14 cellular contexts compared by ENCODE assay signal in the genomic region with DNA sequence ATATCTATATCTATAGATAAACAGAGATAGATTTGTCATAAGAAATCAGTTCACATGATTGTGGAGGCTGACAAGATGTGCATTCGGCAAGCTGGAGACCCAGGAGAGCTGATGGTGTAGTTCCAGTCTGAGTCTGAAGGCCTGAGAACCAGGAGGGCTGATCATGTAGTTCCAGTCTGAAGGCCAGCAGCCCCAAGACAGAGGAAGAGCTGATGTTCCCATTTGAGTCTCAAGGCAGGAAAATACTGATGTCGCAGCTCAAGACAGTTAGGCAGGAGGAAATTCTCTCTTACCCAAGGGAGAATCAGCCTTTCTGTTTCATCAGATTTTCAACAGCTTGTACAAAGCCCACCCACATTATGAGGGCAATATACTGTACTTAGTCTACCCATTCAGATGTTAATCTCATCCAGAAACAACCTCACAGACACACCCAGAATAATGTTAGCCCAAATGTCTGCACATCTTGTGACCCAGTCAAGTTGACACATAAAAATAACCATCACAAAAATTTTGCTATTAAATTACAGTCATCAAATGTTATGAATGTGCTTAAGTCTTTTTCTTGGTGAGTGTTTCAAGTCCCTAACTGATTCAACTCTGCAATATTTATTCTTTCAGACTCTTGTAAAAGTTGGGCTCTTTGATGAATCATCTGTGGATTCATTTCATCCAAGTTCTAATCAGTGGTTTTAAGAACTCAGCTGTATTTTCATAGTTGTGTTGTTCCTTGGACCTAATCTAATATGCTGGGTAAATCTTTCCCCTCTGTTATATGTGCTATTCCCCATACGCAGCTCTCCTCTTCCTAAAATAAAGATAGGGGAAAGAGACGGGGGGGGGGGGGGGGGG. TPM values are rescaled to one million over a fixed set of nuclear protein-coding genes. Genes with fewer than 3 reads are reported as not detected.
DNase-seq lines count a peak whose midpoint lies in the region; ATAC-seq and TF ChIP-seq lines count a peak whose summit lies in the region.
"Had no signal": no experiment of that assay in that cellular context is flagged by ENCODE, and none has a peak within 500 bp of the region (broad histone marks: within the 10 kb centered on the region; RNA-seq: fewer than 3 reads in every experiment).

No MANE protein-coding gene starts in this region.

- H3K9me3 Mint-ChIP-seq in activated naive CD4-positive, alpha-beta T cell treated with anti-CD3 and anti-CD28 coated beads, Interleukin-2, amount 50 U/mL, for 72 hours: no peaks in the 10 kb centered on the region
- H3K9me3 Mint-ChIP-seq: dendritic cell treated with granulocyte-macrophage colony-stimulating factor and Interleukin-4, amounts not matched to agents 40 ng/mL and 50 ng/mL, for 4 days; H9 had no signal

- H3K4me3 ChIP-seq in uterus (no peak overlapping the region), MG63 (no peak overlapping the region)

- H3K9me3 ChIP-seq in uterus (no peaks in the 10 kb centered on the region), MG63 (no peaks in the 10 kb centered on the region)

- H3K27me3 ChIP-seq in uterus (no peaks in the 10 kb centered on the region), MG63 (no peaks in the 10 kb centered on the region)

- H3K4me1 ChIP-seq in uterus: no peaks in the 10 kb centered on the region

- no peaks in the 10 kb centered on the region for H3K36me3 ChIP-seq in uterus
- no peaks in the 10 kb centered on the region for H3K36me3 ChIP-seq in MG63

- peak overlapping the region; percentile 27 to 96 for H3K27ac Mint-ChIP-seq in activated naive CD4-positive, alpha-beta T cell treated with anti-CD3 and anti-CD28 coated beads, Interleukin-2, amount 50 U/mL, for 72 hours
- H3K27ac Mint-ChIP-seq: dendritic cell treated with granulocyte-macrophage colony-stimulating factor and Interleukin-4, amounts not matched to agents 40 ng/mL and 50 ng/mL, for 4 days; H9 had no signal

- peak overlapping the region; percentile 3 to 43 for H3K27ac ChIP-seq in uterus
- H3K27ac ChIP-seq: C4-2B, RWPE1 had no signal

- no peak for DNase-seq in activated naive CD4-positive, alpha-beta T cell treated with anti-CD3 and anti-CD28 coated beads, Interleukin-2, amount 50 U/mL, for 72 hours (ENCODE audit: low spot score in 2 of 2)
- DNase-seq in activated naive CD4-positive, alpha-beta T cell (lab: John Stamatoyannopoulos, UW): no peak
- DNase-seq in RPMI7951 (ENCODE audit: low read depth): peak; percentile 18
- DNase-seq in fibroblast of peridontal ligament (ENCODE audit: extremely low read depth): peak; percentile 91
- no peak for DNase-seq in uterus
- DNase-seq in MG63: no peak
- no peak for DNase-seq in NCI-H82 treated with DMSO at 0.1 percent for 48 hours (lab: John Stamatoyannopoulos, UW; ENCODE audit: unreplicated experiment)
- DNase-seq in HUDEP-2 (lab: John Stamatoyannopoulos, UW; ENCODE audit: unreplicated experiment in 76 of 76): no peak
- DNase-seq: H9, mesendoderm, posterior cingulate gyrus had no signal

- TF ChIP-seq POLR2A in uterus (IDR thresholded peaks at IDR 0.05): no peak

- no peak for TF ChIP-seq CTCF in uterus (IDR thresholded peaks at IDR 0.05)

- ATAC-seq in activated naive CD4-positive, alpha-beta T cell treated with anti-CD3 and anti-CD28 coated beads, Interleukin-2, amount 50 U/mL, for 72 hours: peak; percentile 69 to 70

- no peaks in the 10 kb centered on the region for H3K36me3 Mint-ChIP-seq in activated naive CD4-positive, alpha-beta T cell treated with anti-CD3 and anti-CD28 coated beads, Interleukin-2, amount 50 U/mL, for 72 hours

- intact Hi-C loops in uterus (cut with DNase I; ENCODE audit: low total_unique reads): no loop called here

RNA-seq across cellular contexts. Expression of gene LRCH1, which starts 22.7 kb away (rescaled TPM):
- 10 to 100 TPM; 17.5 to 21.5 TPM for total RNA-seq in activated naive CD4-positive, alpha-beta T cell treated with anti-CD3 and anti-CD28 coated beads, Interleukin-2, amount 50 U/mL, for 72 hours
- total RNA-seq in RPMI7951 (2014; rRNA removed; shearing (Covaris generic)): 5.8 TPM in 2 replicates
- total RNA-seq in uterus: 10 to 100 TPM; 29.1 to 55.6 (median 36.2) TPM
- total RNA-seq in MG63 (2014; rRNA removed; shearing (Covaris generic); ENCODE audit: low replicate concordance): 3.6 and 4.6 TPM in 2 replicates

Comparison
In these comparisons a context has a peak if more than half of its experiments do, and no peak if none do; other contexts are left out.
1. DNase-seq: peak in RPMI7951 (single experiment) and fibroblast of peridontal ligament (single experiment); none in activated naive CD4-positive, alpha-beta T cell treated with anti-CD3 and anti-CD28 coated beads, Interleukin-2, amount 50 U/mL, for 72 hours (0 of 2), activated naive CD4-positive, alpha-beta T cell (0 of 4), uterus (0 of 2), MG63 (single experiment), NCI-H82 treated with DMSO at 0.1 percent for 48 hours (single experiment) and HUDEP-2 (0 of 76).